Comparison of ENCODE assay signal across 29 cellular contexts in the genomic region with DNA sequence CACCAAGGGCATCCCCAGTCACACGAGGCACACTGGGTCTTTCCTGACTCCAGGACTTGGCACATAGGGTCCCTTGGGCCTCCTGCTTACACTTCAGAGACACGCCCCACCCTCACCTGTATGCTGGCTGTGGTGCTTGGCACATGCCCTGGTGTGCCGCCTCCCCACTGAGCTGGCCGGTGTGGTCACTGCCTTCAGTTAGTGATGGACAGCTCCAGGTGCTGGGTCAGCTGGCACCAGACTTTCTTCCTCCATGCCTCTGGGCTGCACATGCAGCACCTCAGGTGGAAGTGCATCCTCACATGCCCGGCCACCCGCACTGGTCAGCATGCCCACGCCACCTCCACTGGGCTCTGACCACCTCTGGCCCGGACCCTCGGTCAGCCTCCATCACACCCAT. TPM values are rescaled to one million over a fixed set of nuclear protein-coding genes. Genes with fewer than 3 reads are reported as not detected.
DNase-seq lines count a peak whose midpoint lies in the region; ATAC-seq, FAIRE-seq and TF ChIP-seq lines count a peak whose summit lies in the region.
"Had no signal": no experiment of that assay in that cellular context is flagged by ENCODE, and none has a peak within 500 bp of the region (broad histone marks: within the 10 kb centered on the region; RNA-seq: fewer than 3 reads in every experiment).

No MANE protein-coding gene starts in this region.

- no peak for FAIRE-seq in kidney (lab: Jason Lieb, UNC)
- FAIRE-seq: GM19239, H54 had no signal

- H3K27ac Mint-ChIP-seq in activated naive CD4-positive, alpha-beta T cell treated with anti-CD3 and anti-CD28 coated beads, Interleukin-2, amount 50 U/mL, for 24 hours = peak overlapping the region; percentile 13
- H3K27ac Mint-ChIP-seq in activated naive CD4-positive, alpha-beta T cell treated with anti-CD3 and anti-CD28 coated beads, Interleukin-2, amount 50 U/mL, for 72 hours = no peak overlapping the region
- H3K27ac Mint-ChIP-seq in activated T-helper 1 cell treated with anti-CD3 and anti-CD28 coated beads, Interleukin-12 subunit alpha, Interleukin-12 subunit beta, Interleukin-2, Interleukin-4 antibody, amounts not matched to agents 30 ng/mL and 10 ng/mL and 1 ng/mL, durations not matched to agents 14 hours and 24 hours and 36 hours = no peak overlapping the region
- H3K27ac Mint-ChIP-seq: activated CD4-positive, alpha-beta memory T cell treated with anti-CD3 and anti-CD28 coated beads, Interleukin-2, amount 10 ng/mL, durations not matched to agents 7 days and 5 days; WTC11 had no signal

- H3K4me3 ChIP-seq in HEK293 (ENCODE audit: low read depth, low read length) = no peak overlapping the region
- H3K4me3 ChIP-seq in kidney (ENCODE audit: low read length in 2 of 2) = no peak overlapping the region
- no peak overlapping the region for H3K4me3 ChIP-seq in skeletal muscle tissue (ENCODE audit: low read length in 3 of 3)
- H3K4me3 ChIP-seq: BLaER1, skin epidermis, upper lobe of left lung had no signal

- CTCF ChIA-PET in HEK293 (lab: Yijun Ruan, JAX) = interaction anchor here (0.7 to 2.4 kb wide), 6 partner anchors 10 to 1293 kb away, joined by 3 to 12 read pairs (median 6); no protein-coding TSS in a partner anchor

- peaks cover 10% of the 10 kb centered on the region for H3K36me3 Mint-ChIP-seq in activated naive CD4-positive, alpha-beta T cell treated with anti-CD3 and anti-CD28 coated beads, Interleukin-2, amount 50 U/mL, for 24 hours
- H3K36me3 Mint-ChIP-seq in activated naive CD4-positive, alpha-beta T cell treated with anti-CD3 and anti-CD28 coated beads, Interleukin-2, amount 50 U/mL, for 72 hours = peaks cover 18 to 21% of the 10 kb centered on the region in 2 donors
- H3K36me3 Mint-ChIP-seq in activated T-helper 1 cell treated with anti-CD3 and anti-CD28 coated beads, Interleukin-12 subunit alpha, Interleukin-12 subunit beta, Interleukin-2, Interleukin-4 antibody, amounts not matched to agents 30 ng/mL and 10 ng/mL and 1 ng/mL, durations not matched to agents 14 hours and 24 hours and 36 hours (ENCODE audit: low read depth) = peaks cover 32% of the 10 kb centered on the region

- no peak overlapping the region for H3K4me3 Mint-ChIP-seq in activated naive CD4-positive, alpha-beta T cell treated with anti-CD3 and anti-CD28 coated beads, Interleukin-2, amount 50 U/mL, for 24 hours
- H3K4me3 Mint-ChIP-seq in activated T-helper 1 cell treated with anti-CD3 and anti-CD28 coated beads, Interleukin-12 subunit alpha, Interleukin-12 subunit beta, Interleukin-2, Interleukin-4 antibody, amounts not matched to agents 30 ng/mL and 10 ng/mL and 1 ng/mL, durations not matched to agents 14 hours and 24 hours and 36 hours = no peak overlapping the region
- H3K4me3 Mint-ChIP-seq: activated CD4-positive, alpha-beta memory T cell treated with anti-CD3 and anti-CD28 coated beads, Interleukin-2, amount 10 ng/mL, durations not matched to agents 7 days and 5 days; WTC11 had no signal

- no peak overlapping the region for H3K9ac ChIP-seq in kidney (ENCODE audit: low read length in 2 of 2)
- no peak overlapping the region for H3K9ac ChIP-seq in skeletal muscle tissue (ENCODE audit: low read depth in 1 of 3, low read length in 3 of 3)
- H3K9ac ChIP-seq: BLaER1 had no signal

- H3K27me3 Mint-ChIP-seq in activated naive CD4-positive, alpha-beta T cell treated with anti-CD3 and anti-CD28 coated beads, Interleukin-2, amount 50 U/mL, for 24 hours = no peaks in the 10 kb centered on the region
- no peaks in the 10 kb centered on the region for H3K27me3 Mint-ChIP-seq in activated T-helper 1 cell treated with anti-CD3 and anti-CD28 coated beads, Interleukin-12 subunit alpha, Interleukin-12 subunit beta, Interleukin-2, Interleukin-4 antibody, amounts not matched to agents 30 ng/mL and 10 ng/mL and 1 ng/mL, durations not matched to agents 14 hours and 24 hours and 36 hours (ENCODE audit: insufficient read depth)
- H3K27me3 Mint-ChIP-seq: activated CD4-positive, alpha-beta memory T cell treated with anti-CD3 and anti-CD28 coated beads, Interleukin-2, amount 10 ng/mL, durations not matched to agents 7 days and 5 days; IgD-negative memory B cell had no signal

- no peaks in the 10 kb centered on the region for H3K27me3 ChIP-seq in skeletal muscle tissue (ENCODE audit: control insufficient read depth in 3 of 3, insufficient read depth in 3 of 3, low read length in 3 of 3)
- H3K27me3 ChIP-seq: BLaER1, upper lobe of left lung had no signal

- no peak for ATAC-seq in activated naive CD4-positive, alpha-beta T cell treated with anti-CD3 and anti-CD28 coated beads, Interleukin-2, amount 50 U/mL, for 72 hours

- no peaks in the 10 kb centered on the region for H3K4me1 ChIP-seq in HEK293 (ENCODE audit: control insufficient read depth, insufficient read depth, low read length)
- peaks cover 19 to 23% of the 10 kb centered on the region in 2 donors for H3K4me1 ChIP-seq in kidney (ENCODE audit: control insufficient read depth in 1 of 2, insufficient read depth in 1 of 2, low read depth in 1 of 2, low read length in 2 of 2)
- H3K4me1 ChIP-seq in skeletal muscle tissue (ENCODE audit: control insufficient read depth in 3 of 3, insufficient read depth in 3 of 3, low read length in 3 of 3) = peaks cover 36 to 64% (median 50%) of the 10 kb centered on the region in 3 donors

- no peaks in the 10 kb centered on the region for H3K9me3 Mint-ChIP-seq in activated naive CD4-positive, alpha-beta T cell treated with anti-CD3 and anti-CD28 coated beads, Interleukin-2, amount 50 U/mL, for 24 hours
- no peaks in the 10 kb centered on the region for H3K9me3 Mint-ChIP-seq in activated naive CD4-positive, alpha-beta T cell treated with anti-CD3 and anti-CD28 coated beads, Interleukin-2, amount 50 U/mL, for 72 hours
- H3K9me3 Mint-ChIP-seq in activated T-helper 1 cell treated with anti-CD3 and anti-CD28 coated beads, Interleukin-12 subunit alpha, Interleukin-12 subunit beta, Interleukin-2, Interleukin-4 antibody, amounts not matched to agents 30 ng/mL and 10 ng/mL and 1 ng/mL, durations not matched to agents 14 hours and 24 hours and 36 hours = no peaks in the 10 kb centered on the region
- H3K9me3 Mint-ChIP-seq: activated CD4-positive, alpha-beta memory T cell treated with anti-CD3 and anti-CD28 coated beads, Interleukin-2, amount 10 ng/mL, durations not matched to agents 7 days and 5 days; IgD-negative memory B cell; WTC11 had no signal

- H3K4me1 Mint-ChIP-seq in activated naive CD4-positive, alpha-beta T cell treated with anti-CD3 and anti-CD28 coated beads, Interleukin-2, amount 50 U/mL, for 24 hours = peaks cover 49% of the 10 kb centered on the region
- H3K4me1 Mint-ChIP-seq in activated T-helper 1 cell treated with anti-CD3 and anti-CD28 coated beads, Interleukin-12 subunit alpha, Interleukin-12 subunit beta, Interleukin-2, Interleukin-4 antibody, amounts not matched to agents 30 ng/mL and 10 ng/mL and 1 ng/mL, durations not matched to agents 14 hours and 24 hours and 36 hours (ENCODE audit: low read depth) = peaks cover 58% of the 10 kb centered on the region
- H3K4me1 Mint-ChIP-seq: WTC11 had no signal

- H3K27ac ChIP-seq in HEK293 (ENCODE audit: extremely low read depth, low read depth, low read length) = no peak overlapping the region
- H3K27ac ChIP-seq in kidney (ENCODE audit: low read depth in 2 of 2, low read length in 2 of 2) = no peak overlapping the region
- peak overlapping the region; percentile 44 for H3K27ac ChIP-seq in skeletal muscle tissue (ENCODE audit: low read depth, low read length)
- H3K27ac ChIP-seq: BLaER1 had no signal

- H3K9me3 ChIP-seq in HEK293 (ENCODE audit: control insufficient read depth, insufficient read depth, low read depth, low read length) (no peaks in the 10 kb centered on the region), kidney (ENCODE audit: control insufficient read depth in 1 of 2, low read length in 2 of 2) (no peaks in the 10 kb centered on the region), skeletal muscle tissue (ENCODE audit: control insufficient read depth in 3 of 3, low read length in 3 of 3) (no peaks in the 10 kb centered on the region)
- H3K9me3 ChIP-seq: BLaER1, upper lobe of left lung had no signal

- POLR2A ChIA-PET in HEK293 (lab: Yijun Ruan, JAX) = interaction anchor here (0.6 kb wide), 1 partner anchor 528 kb away, joined by 3 read pairs; no protein-coding TSS in a partner anchor

- no peak for DNase-seq in activated naive CD4-positive, alpha-beta T cell treated with anti-CD3 and anti-CD28 coated beads, Interleukin-2, amount 50 U/mL, for 72 hours (ENCODE audit: low spot score in 2 of 2)
- DNase-seq in kidney (peak; percentile 61), kidney tubule cell (ENCODE audit: low spot score) (no peak)
- no peak for DNase-seq in activated T-helper 1 cell treated with anti-CD3 and anti-CD28 coated beads, Interleukin-12 subunit alpha, Interleukin-12 subunit beta, Interleukin-2, Interleukin-4 antibody, amounts not matched to agents 30 ng/mL and 10 ng/mL and 1 ng/mL, durations not matched to agents 14 hours and 24 hours and 36 hours (ENCODE audit: low spot score)
- DNase-seq: activated CD4-positive, alpha-beta memory T cell treated with anti-CD3 and anti-CD28 coated beads, Interleukin-2, amount 10 ng/mL, durations not matched to agents 7 days and 5 days; activated gamma-delta T cell treated with Interleukin-2 at 50 U/mL for 16 hours; amniotic stem cell; Calu3; DMS79 treated with DMSO at 0.1 percent for 48 hours; effector CD8-positive, alpha-beta T cell; erythroblast; head of caudate nucleus; mesenchymal stem cell; NCI-H1092 treated with DMSO at 0.1 percent for 48 hours; NCI-H1930; NCI-H524 treated with DMSO at 0.1 percent for 48 hours; occipital lobe; stimulated activated CD4-positive, alpha-beta T cell treated with anti-CD3 and anti-CD28 coated beads, Interleukin-1b, Interleukin-23, amount 100 ng/mL, for 48 hours; substantia nigra; upper lobe of left lung had no signal

- intact Hi-C loops in kidney (cut with DNase I) = no loop called here
- intact Hi-C loops in activated T-helper 1 cell treated with anti-CD3 and anti-CD28 coated beads, Interleukin-12 subunit alpha, Interleukin-12 subunit beta, Interleukin-2, Interleukin-4 antibody, amounts not matched to agents 30 ng/mL and 10 ng/mL and 1 ng/mL, durations not matched to agents 14 hours and 24 hours and 36 hours (cut with micrococcal nuclease) = no loop called here

- peaks cover 0 to 71% of the 10 kb centered on the region in 2 experiments; a peak in 1 of 3 replicates for H3K36me3 ChIP-seq in HEK293 (ENCODE audit: control insufficient read depth in 2 of 2, insufficient read depth in 1 of 2, low read length in 2 of 2)
- peaks cover 14 to 27% of the 10 kb centered on the region in 2 donors for H3K36me3 ChIP-seq in kidney (ENCODE audit: control insufficient read depth in 1 of 2, insufficient read depth in 2 of 2, low read length in 2 of 2)
- peaks cover 28 to 42% (median 34%) of the 10 kb centered on the region in 3 donors for H3K36me3 ChIP-seq in skeletal muscle tissue (ENCODE audit: control insufficient read depth in 3 of 3, insufficient read depth in 3 of 3, low read length in 3 of 3)

- TF ChIP-seq CTCF in HEK293 (tag by site-specific recombination; IDR thresholded peaks at IDR 0.05) (no peak), kidney (IDR thresholded peaks at IDR 0.05; ENCODE audit: borderline replicate concordance, extremely low read depth, insufficient read depth) (no peak)

RNA-seq across cellular contexts. Expression of a gene that starts 52.9 kb away (rescaled TPM):
- under 1 TPM; 0.56 to 0.57 TPM for total RNA-seq in activated naive CD4-positive, alpha-beta T cell treated with anti-CD3 and anti-CD28 coated beads, Interleukin-2, amount 50 U/mL, for 72 hours
- total RNA-seq in kidney (131 TPM), skeletal muscle tissue (14.1 TPM)
- 114 TPM for polyA plus RNA-seq in kidney (ENCODE audit: insufficient read depth, low read depth, low replicate concordance)
- total RNA-seq in activated T-helper 1 cell treated with anti-CD3 and anti-CD28 coated beads, Interleukin-12 subunit alpha, Interleukin-12 subunit beta, Interleukin-2, Interleukin-4 antibody, amounts not matched to agents 30 ng/mL and 10 ng/mL and 1 ng/mL, durations not matched to agents 14 hours and 24 hours and 36 hours = 5.7 TPM in 2 replicates
